ENCODE assay signal across 24 cellular contexts in genomic region chrX:97224148-97224547, GRCh38.
"Had no signal": no experiment of that assay in that cellular context is flagged by ENCODE, and none has a peak within 500 bp of the region (broad histone marks: within the 10 kb centered on the region; RNA-seq: fewer than 3 reads in every experiment).

No MANE protein-coding gene starts in this region.

- H3K4me1 Mint-ChIP-seq: natural killer cell had no signal

- H3K27ac Mint-ChIP-seq: effector memory CD8-positive, alpha-beta T cell; memory B cell; natural killer cell; stimulated activated naive B cell treated with anti-CD40 and anti-IgM and Interleukin-4, amounts not matched to agents 10 μg/mL and 1 μg/mL and 100 μg/mL, for 72 hours; stimulated activated naive CD8-positive, alpha-beta T cell treated with anti-CD3 and anti-CD28 coated beads, Interleukin-15, Interleukin-2, amounts not matched to agents 100 ng/mL and 50 ng/mL, for 24 hours had no signal

- H3K4me3 Mint-ChIP-seq: effector memory CD8-positive, alpha-beta T cell; memory B cell; natural killer cell; stimulated activated naive B cell treated with anti-CD40 and anti-IgM and Interleukin-4, amounts not matched to agents 10 μg/mL and 1 μg/mL and 100 μg/mL, for 72 hours; stimulated activated naive CD8-positive, alpha-beta T cell treated with anti-CD3 and anti-CD28 coated beads, Interleukin-15, Interleukin-2, amounts not matched to agents 100 ng/mL and 50 ng/mL, for 24 hours had no signal

- ATAC-seq: effector memory CD8-positive, alpha-beta T cell; esophagus mucosa; gastrocnemius medialis; left lobe of liver; natural killer cell; right lobe of liver; stimulated activated naive B cell treated with anti-CD40 and anti-IgM and Interleukin-4, amounts not matched to agents 10 μg/mL and 1 μg/mL and 100 μg/mL, for 72 hours had no signal

- H3K9me3 Mint-ChIP-seq: effector memory CD8-positive, alpha-beta T cell; memory B cell; natural killer cell; stimulated activated naive B cell treated with anti-CD40 and anti-IgM and Interleukin-4, amounts not matched to agents 10 μg/mL and 1 μg/mL and 100 μg/mL, for 72 hours; stimulated activated naive CD8-positive, alpha-beta T cell treated with anti-CD3 and anti-CD28 coated beads, Interleukin-15, Interleukin-2, amounts not matched to agents 100 ng/mL and 50 ng/mL, for 24 hours had no signal

- H3K36me3 Mint-ChIP-seq: natural killer cell; stimulated activated naive B cell treated with anti-CD40 and anti-IgM and Interleukin-4, amounts not matched to agents 10 μg/mL and 1 μg/mL and 100 μg/mL, for 72 hours had no signal

- DNase-seq: cortex of kidney; effector memory CD8-positive, alpha-beta T cell; foreskin fibroblast; gastrocnemius medialis; head of caudate nucleus; kidney; natural killer cell; occipital lobe; ovary; right lobe of liver; small intestine; stimulated activated CD4-positive, alpha-beta T cell treated with anti-CD3 and anti-CD28 coated beads, Interleukin-15, amount 100 ng/mL, for 24 hours; stimulated activated CD4-positive, alpha-beta T cell treated with anti-CD3 and anti-CD28 coated beads, Interleukin-2, amount 100 ng/mL, for 48 hours; stimulated activated naive B cell treated with anti-CD40 and anti-IgM and Interleukin-4, amounts not matched to agents 10 μg/mL and 1 μg/mL and 100 μg/mL, for 72 hours; upper lobe of left lung had no signal

- H3K4me1 ChIP-seq: gastrocnemius medialis, right lobe of liver, tibial nerve, upper lobe of left lung had no signal

- H3K9me3 ChIP-seq: gastrocnemius medialis, ovary, right lobe of liver, thoracic aorta, tibial nerve, upper lobe of left lung had no signal

- H3K27me3 ChIP-seq: gastrocnemius medialis, ovary, upper lobe of left lung had no signal

- H3K4me3 ChIP-seq: gastrocnemius medialis, lung, ovary, right lobe of liver, thoracic aorta, tibial nerve, upper lobe of left lung had no signal

- H3K27me3 Mint-ChIP-seq: effector memory CD8-positive, alpha-beta T cell; memory B cell; stimulated activated naive B cell treated with anti-CD40 and anti-IgM and Interleukin-4, amounts not matched to agents 10 μg/mL and 1 μg/mL and 100 μg/mL, for 72 hours; stimulated activated naive CD8-positive, alpha-beta T cell treated with anti-CD3 and anti-CD28 coated beads, Interleukin-15, Interleukin-2, amounts not matched to agents 100 ng/mL and 50 ng/mL, for 24 hours had no signal

- H3K27ac ChIP-seq: epithelial cell of prostate, gastrocnemius medialis, ovary, right lobe of liver, thoracic aorta, tibial nerve, upper lobe of left lung had no signal

- FAIRE-seq: urothelium cell line had no signal

- H3K36me3 ChIP-seq: gastrocnemius medialis, ovary, right lobe of liver, thoracic aorta, tibial nerve, upper lobe of left lung had no signal
